Comparison of ENCODE assay signal across 8 cellular contexts in the genomic region with DNA sequence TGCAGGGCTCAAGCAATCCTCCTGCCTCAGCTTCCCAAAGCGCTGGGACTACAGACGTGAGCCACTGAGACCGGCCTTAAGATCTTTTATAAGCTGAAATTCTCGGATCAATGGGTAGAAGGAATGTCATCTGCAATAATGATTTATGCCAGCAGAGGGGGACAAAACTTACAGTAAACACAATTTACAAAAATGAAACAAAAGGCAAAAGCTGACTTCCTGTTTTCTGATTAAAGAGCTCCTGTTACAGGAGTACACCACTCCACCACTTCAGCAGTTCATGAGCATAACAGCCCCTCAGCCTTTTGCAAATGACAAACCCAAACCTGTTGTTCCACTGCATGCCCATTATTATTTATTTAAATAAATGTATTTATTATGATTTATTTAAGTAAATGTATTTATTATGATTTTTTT.
A peak's percentile ranks its signal among the peaks of the same experiment; 100 is the strongest.
DNase-seq lines count a peak whose midpoint lies in the region; ATAC-seq and TF ChIP-seq lines count a peak whose summit lies in the region.

No MANE protein-coding gene starts in this region.

- no peaks in the 10 kb centered on the region for H3K36me3 Mint-ChIP-seq in natural killer cell treated with Interleukin-12 subunit alpha and Interleukin-12 subunit beta and Interleukin-15 and Interleukin-18, amount 100 ng/mL, for 72 hours

- ATAC-seq in HG02571 (IDR thresholded peaks at IDR 0.05; ENCODE audit: unreplicated experiment), result peak; percentile 75
- peak; percentile 61 to 75 for ATAC-seq in natural killer cell treated with Interleukin-12 subunit alpha and Interleukin-12 subunit beta and Interleukin-15 and Interleukin-18, amount 100 ng/mL, for 72 hours

- TF ChIP-seq CTCF in GM12872 (IDR thresholded peaks at IDR 0.05; ENCODE audit: insufficient read depth, low read depth, low read length), result peak; percentile 64

- no peaks in the 10 kb centered on the region for H3K27me3 Mint-ChIP-seq in natural killer cell treated with Interleukin-12 subunit alpha and Interleukin-12 subunit beta and Interleukin-15 and Interleukin-18, amount 100 ng/mL, for 72 hours

- H3K9ac ChIP-seq in SK-N-MC (ENCODE audit: insufficient read length), result no peak overlapping the region

- H3K9me3 Mint-ChIP-seq in natural killer cell treated with Interleukin-12 subunit alpha and Interleukin-12 subunit beta and Interleukin-15 and Interleukin-18, amount 100 ng/mL, for 72 hours, result no peaks in the 10 kb centered on the region

- DNase-seq in AML-193 (lab: John Stamatoyannopoulos, UW), result peak; percentile 67 to 89
- DNase-seq in MV-4-11 (lab: John Stamatoyannopoulos, UW), result peak; percentile 88
- DNase-seq in SK-N-MC (ENCODE audit: low read depth, low spot score), result peak; percentile 39
- DNase-seq in dermis blood vessel endothelial cell, result peak; percentile 84
- DNase-seq in natural killer cell treated with Interleukin-12 subunit alpha and Interleukin-12 subunit beta and Interleukin-15 and Interleukin-18, amount 100 ng/mL, for 72 hours (ENCODE audit: low spot score), result peak; percentile 68
- DNase-seq in occipital lobe (lab: John Stamatoyannopoulos, UW), result no peak

- H3K4me3 ChIP-seq in SK-N-MC, result no peak overlapping the region

- H3K27ac Mint-ChIP-seq in natural killer cell treated with Interleukin-12 subunit alpha and Interleukin-12 subunit beta and Interleukin-15 and Interleukin-18, amount 100 ng/mL, for 72 hours, result peak overlapping the region in 1 of 2 donors; percentile 76

- H3K36me3 ChIP-seq in SK-N-MC (ENCODE audit: insufficient read depth, low read length), result no peaks in the 10 kb centered on the region

- peak overlapping the region; percentile 32 for H3K4me3 Mint-ChIP-seq in natural killer cell treated with Interleukin-12 subunit alpha and Interleukin-12 subunit beta and Interleukin-15 and Interleukin-18, amount 100 ng/mL, for 72 hours

- peaks cover 4 to 15% of the 10 kb centered on the region in 2 donors for H3K4me1 Mint-ChIP-seq in natural killer cell treated with Interleukin-12 subunit alpha and Interleukin-12 subunit beta and Interleukin-15 and Interleukin-18, amount 100 ng/mL, for 72 hours (ENCODE audit: low read depth in 2 of 2)

- no peaks in the 10 kb centered on the region for H3K9me3 ChIP-seq in SK-N-MC (ENCODE audit: low read depth, low read length)

- no peak overlapping the region for H3K27ac ChIP-seq in SK-N-MC
